In the genomic region with DNA sequence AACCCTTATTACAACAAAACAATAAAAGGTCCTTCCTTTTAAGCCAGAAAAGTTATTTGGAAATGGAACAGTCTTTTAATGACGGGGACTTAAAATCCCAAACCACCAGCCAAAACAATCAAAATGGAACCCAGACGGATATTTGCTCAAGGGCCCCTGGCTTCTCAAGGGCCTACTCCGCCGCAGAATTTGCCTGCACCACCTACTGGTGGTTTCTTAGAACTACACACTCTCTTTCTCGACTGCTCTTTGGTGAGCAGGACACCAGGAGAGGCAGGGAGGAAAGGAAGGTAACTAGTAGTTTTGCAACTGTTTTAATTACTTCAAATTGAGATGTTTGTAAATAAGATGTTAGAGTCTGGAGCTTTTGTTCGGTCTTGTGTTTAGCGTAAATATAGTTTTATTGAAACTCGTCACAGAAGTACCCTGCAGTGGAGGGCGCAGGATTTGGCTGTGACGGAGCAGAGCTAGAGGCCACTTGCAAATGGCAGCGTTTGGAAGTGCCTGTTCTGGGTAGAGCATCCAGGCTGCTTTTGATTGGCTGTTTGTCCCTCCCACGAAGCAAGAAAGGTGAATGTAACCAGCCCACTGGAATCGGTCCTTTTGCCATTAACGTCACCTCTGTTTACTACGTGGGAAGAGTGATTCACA, we compare ENCODE assay signal across 8 cellular contexts.
DNase-seq lines count a peak whose midpoint lies in the region; ATAC-seq and TF ChIP-seq lines count a peak whose summit lies in the region.

No MANE protein-coding gene starts in this region.

- H3K4me1 Mint-ChIP-seq in stimulated activated effector memory CD8-positive, alpha-beta T cell treated with anti-CD3 and anti-CD28 coated beads, Interleukin-12 subunit alpha, Interleukin-12 subunit beta, amount 100 ng/mL, for 72 hours: peaks cover 6% of the 10 kb centered on the region

- H3K36me3 ChIP-seq in A673 (ENCODE audit: insufficient read depth, low read length, poor library complexity, severe bottlenecking): no peaks in the 10 kb centered on the region
- H3K36me3 ChIP-seq in aorta (ENCODE audit: control insufficient read depth in 1 of 2, insufficient read depth in 2 of 2, low read length in 1 of 2): no peaks in the 10 kb centered on the region

- peak; percentile 49 for ATAC-seq in stimulated activated effector memory CD8-positive, alpha-beta T cell treated with anti-CD3 and anti-CD28 coated beads, Interleukin-12 subunit alpha, Interleukin-12 subunit beta, amount 100 ng/mL, for 72 hours
- no peak for ATAC-seq in GM19463 (IDR thresholded peaks at IDR 0.05; ENCODE audit: unreplicated experiment)
- no peak for ATAC-seq in aorta (ENCODE audit: low FRiP score)

- no peak overlapping the region for H3K27ac Mint-ChIP-seq in stimulated activated effector memory CD8-positive, alpha-beta T cell treated with anti-CD3 and anti-CD28 coated beads, Interleukin-12 subunit alpha, Interleukin-12 subunit beta, amount 100 ng/mL, for 72 hours

- 62 to 63% methylated on average over 15 of the region's 15 CpGs for WGBS in aorta, 2 donors

- H3K36me3 Mint-ChIP-seq in stimulated activated effector memory CD8-positive, alpha-beta T cell treated with anti-CD3 and anti-CD28 coated beads, Interleukin-12 subunit alpha, Interleukin-12 subunit beta, amount 100 ng/mL, for 72 hours: no peaks in the 10 kb centered on the region

- CTCF ChIA-PET in A673 (lab: Charles Lee): interaction anchor here (1.5 kb wide), 1 partner anchor 234 kb away, joined by 6 read pairs; no protein-coding TSS in a partner anchor

- H3K9me3 ChIP-seq in A673 (ENCODE audit: low read depth, low read length, poor library complexity, severe bottlenecking) (no peaks in the 10 kb centered on the region), aorta (ENCODE audit: control insufficient read depth, low read length) (no peaks in the 10 kb centered on the region)

- DNase-seq in A673 (ENCODE audit: low spot score) (peak; percentile 72), G401 (ENCODE audit: low spot score) (peak; percentile 38), NCI-H1694 (lab: John Stamatoyannopoulos, UW) (peak; percentile 41), iPS-NIHi11 (ENCODE audit: low spot score) (peak; percentile 88), aorta (no peak)
- DNase-seq in activated CD8-positive, alpha-beta memory T cell treated with anti-CD3 and anti-CD28 coated beads, Interleukin-2, amount 50 U/mL, for 4 hours: peak; percentile 25
- DNase-seq in stimulated activated effector memory CD8-positive, alpha-beta T cell treated with anti-CD3 and anti-CD28 coated beads, Interleukin-12 subunit alpha, Interleukin-12 subunit beta, amount 100 ng/mL, for 72 hours (ENCODE audit: low spot score in 2 of 2): peak; percentile 15 to 64

- in situ Hi-C loops in G401 (cut with HindIII; ENCODE audit: low sequenced_read_pairs): no loop called here

- no peaks in the 10 kb centered on the region for H3K9me3 Mint-ChIP-seq in stimulated activated effector memory CD8-positive, alpha-beta T cell treated with anti-CD3 and anti-CD28 coated beads, Interleukin-12 subunit alpha, Interleukin-12 subunit beta, amount 100 ng/mL, for 72 hours

- TF ChIP-seq CTCF in A673 (conservative IDR thresholded peaks at IDR 0.05; ENCODE audit: low read depth, low read length): peak; percentile 88

- H3K27me3 ChIP-seq in A673 (replicated peaks; ENCODE audit: insufficient read depth, low read depth, low read length, poor library complexity) (no peaks in the 10 kb centered on the region), aorta (ENCODE audit: control insufficient read depth in 1 of 2, insufficient read depth in 2 of 2, low read length in 1 of 2) (no peaks in the 10 kb centered on the region)

- no TSS peak for BruUV-seq in A673 (replicated peaks; lab: Mats Ljungman, UMichigan)

- no peak overlapping the region for H3K27ac ChIP-seq in A673 (ENCODE audit: low read depth, low read length, poor library complexity, severe bottlenecking)
- no peak overlapping the region for H3K27ac ChIP-seq in aorta (ENCODE audit: low read depth in 1 of 2, low read length in 2 of 2)

- no peak overlapping the region for H3K4me3 Mint-ChIP-seq in stimulated activated effector memory CD8-positive, alpha-beta T cell treated with anti-CD3 and anti-CD28 coated beads, Interleukin-12 subunit alpha, Interleukin-12 subunit beta, amount 100 ng/mL, for 72 hours

- intact Hi-C loops in A673 (cut with micrococcal nuclease; ENCODE audit: unreplicated experiment) (no loop called here), aorta (cut with DNase I) (no loop called here)

- no peak overlapping the region for H3K4me3 ChIP-seq in A673 (ENCODE audit: low read depth, low read length, poor library complexity, severe bottlenecking)
- H3K4me3 ChIP-seq in aorta (ENCODE audit: low read length in 2 of 2): no peak overlapping the region

- H3K4me1 ChIP-seq in A673 (ENCODE audit: insufficient read depth, low read length, poor library complexity, severe bottlenecking): peaks cover 39% of the 10 kb centered on the region
- peaks cover 3 to 10% of the 10 kb centered on the region in 2 donors for H3K4me1 ChIP-seq in aorta (ENCODE audit: control insufficient read depth in 1 of 2, insufficient read depth in 2 of 2, low read length in 2 of 2)

- POLR2A ChIA-PET in A673 (lab: Charles Lee; ENCODE audit: low non-redundant PET): no interaction called here

Comparison
In these comparisons a context has a peak if more than half of its experiments do, and no peak if none do; other contexts are left out.
1. DNase-seq: peak in A673 (single experiment), G401 (single experiment), NCI-H1694 (single experiment), activated CD8-positive, alpha-beta memory T cell treated with anti-CD3 and anti-CD28 coated beads, Interleukin-2, amount 50 U/mL, for 4 hours (single experiment), iPS-NIHi11 (single experiment) and stimulated activated effector memory CD8-positive, alpha-beta T cell treated with anti-CD3 and anti-CD28 coated beads, Interleukin-12 subunit alpha, Interleukin-12 subunit beta, amount 100 ng/mL, for 72 hours (2 of 2); none in aorta (0 of 2).